In the genomic region with DNA sequence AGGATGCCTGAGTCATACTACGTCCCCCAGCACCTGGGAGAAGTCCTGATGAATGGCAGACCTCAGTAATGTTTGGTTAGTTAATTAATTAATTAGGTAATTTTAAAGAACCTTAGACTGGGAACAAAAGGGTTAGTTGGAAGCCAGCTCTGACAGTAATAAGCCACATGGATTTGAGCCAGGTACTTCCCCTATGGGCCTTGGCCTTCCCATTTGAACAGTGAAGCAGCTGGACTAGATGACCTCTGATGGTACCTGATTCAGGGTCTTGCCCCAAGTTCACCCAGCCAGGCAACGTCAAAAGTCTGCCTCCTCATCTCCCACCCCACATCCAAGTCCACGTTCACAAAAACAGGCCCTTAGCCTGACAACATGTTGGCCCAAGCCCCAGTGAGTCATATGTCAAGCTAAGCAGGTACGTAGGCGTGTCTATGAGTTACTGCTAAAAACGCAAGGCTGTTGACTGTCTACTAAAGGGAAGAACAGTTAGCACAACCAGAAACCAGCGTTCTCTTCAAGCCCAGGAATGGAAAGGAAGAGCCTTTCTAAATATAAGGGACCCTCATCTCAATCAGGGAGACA, we compare ENCODE assay signal across 15 cellular contexts.
DNase-seq lines count a peak whose midpoint lies in the region; ATAC-seq and TF ChIP-seq lines count a peak whose summit lies in the region.
"Had no signal": no experiment of that assay in that cellular context is flagged by ENCODE, and none has a peak within 500 bp of the region (broad histone marks: within the 10 kb centered on the region; RNA-seq: fewer than 3 reads in every experiment).

No MANE protein-coding gene starts in this region.

- H3K4me3 ChIP-seq in body of pancreas, result no peak overlapping the region
- H3K4me3 ChIP-seq in mucosa of descending colon, result no peak overlapping the region
- H3K4me3 ChIP-seq: dorsolateral prefrontal cortex had no signal

- no peak for TF ChIP-seq POLR2A in body of pancreas (IDR thresholded peaks at IDR 0.05)

- DNase-seq in CD1c-positive myeloid dendritic cell (ENCODE audit: extremely low spot score) (peak; percentile 21), body of pancreas (peak; percentile 59 to 85 (median 71)), mucosa of descending colon (peak in 1 of 3 donors; percentile 64), NCI-H1436 (lab: John Stamatoyannopoulos, UW) (no peak)
- no peak for DNase-seq in activated naive CD4-positive, alpha-beta T cell treated with anti-CD3 and anti-CD28 coated beads, Interleukin-2, amount 50 U/mL, for 72 hours (ENCODE audit: low spot score in 2 of 2)
- DNase-seq in CD4-positive, alpha-beta T cell, result no peak
- DNase-seq: BE2C; dorsolateral prefrontal cortex; NK-92 treated with Interleukin-12 subunit alpha and Interleukin-12 subunit beta, amount 100 ng/mL, for 24 hours; occipital lobe; SK-N-SH had no signal

- peak overlapping the region in 1 of 4 donors; percentile 35 for H3K27ac ChIP-seq in body of pancreas
- H3K27ac ChIP-seq in CD4-positive, alpha-beta T cell (ENCODE audit: low read depth, low read length), result no peak overlapping the region
- H3K27ac ChIP-seq: dorsolateral prefrontal cortex, HL-60 had no signal

- WGBS in body of pancreas, 2 donors, result 31 to 48% methylated on average over 5 to 7 of the region's 7 CpGs

- TF ChIP-seq CTCF in body of pancreas (IDR thresholded peaks at IDR 0.05) (no peak), mucosa of descending colon (IDR thresholded peaks at IDR 0.05) (no peak)
- no peak for TF ChIP-seq CTCF in CD4-positive, alpha-beta T cell (IDR thresholded peaks at IDR 0.05)

- POLR2A ChIA-PET in CD4-positive, alpha-beta T cell (lab: Charles Lee), result no interaction called here

- H3K4me1 ChIP-seq in body of pancreas (peaks cover 23% of the 10 kb centered on the region), mucosa of descending colon (ENCODE audit: low read depth) (no peaks in the 10 kb centered on the region)
- H3K4me1 ChIP-seq: BE2C had no signal

- CTCF ChIA-PET in CD4-positive, alpha-beta T cell (lab: Charles Lee), result no interaction called here

- peak; percentile 57 for ATAC-seq in HG02885 (IDR thresholded peaks at IDR 0.05; ENCODE audit: poor library complexity, unreplicated experiment)
- ATAC-seq in body of pancreas, result peak; percentile 86
- peak; percentile 92 for ATAC-seq in mucosa of descending colon
- no peak for ATAC-seq in activated naive CD4-positive, alpha-beta T cell treated with anti-CD3 and anti-CD28 coated beads, Interleukin-2, amount 50 U/mL, for 72 hours
- no peak for ATAC-seq in HG03039 (IDR thresholded peaks at IDR 0.05; ENCODE audit: unreplicated experiment)
- no peak for ATAC-seq in CD4-positive, alpha-beta T cell (ENCODE audit: poor library complexity)
- ATAC-seq: stimulated activated memory B cell treated with anti-CD40 and anti-IgM and Interleukin-4, amounts not matched to agents 10 μg/mL and 1 μg/mL and 100 μg/mL, for 72 hours had no signal

- H3K36me3 ChIP-seq in body of pancreas (replicated peaks in 1 of 2; ENCODE audit: insufficient read depth in 1 of 2, low read depth in 2 of 2), result no peaks in the 10 kb centered on the region
- H3K36me3 ChIP-seq in mucosa of descending colon (ENCODE audit: low read depth), result no peaks in the 10 kb centered on the region
- H3K36me3 ChIP-seq: BE2C had no signal

- H3K27me3 Mint-ChIP-seq in CD4-positive, alpha-beta T cell, result no peaks in the 10 kb centered on the region
- H3K27me3 Mint-ChIP-seq: stimulated activated memory B cell treated with anti-CD40 and anti-IgM and Interleukin-4, amounts not matched to agents 10 μg/mL and 1 μg/mL and 100 μg/mL, for 72 hours had no signal

- no peaks in the 10 kb centered on the region for H3K27me3 ChIP-seq in body of pancreas
- H3K27me3 ChIP-seq in CD4-positive, alpha-beta T cell (ENCODE audit: control insufficient read depth, insufficient read depth, low read length), result no peaks in the 10 kb centered on the region
- H3K27me3 ChIP-seq: BE2C, dorsolateral prefrontal cortex had no signal

- no peak overlapping the region for H3K4me3 Mint-ChIP-seq in CD4-positive, alpha-beta T cell
- H3K4me3 Mint-ChIP-seq: stimulated activated memory B cell treated with anti-CD40 and anti-IgM and Interleukin-4, amounts not matched to agents 10 μg/mL and 1 μg/mL and 100 μg/mL, for 72 hours had no signal

- H3K27ac Mint-ChIP-seq in activated naive CD4-positive, alpha-beta T cell treated with anti-CD3 and anti-CD28 coated beads, Interleukin-2, amount 50 U/mL, for 72 hours, result no peak overlapping the region
- H3K27ac Mint-ChIP-seq in CD4-positive, alpha-beta T cell, result no peak overlapping the region
- H3K27ac Mint-ChIP-seq: stimulated activated memory B cell treated with anti-CD40 and anti-IgM and Interleukin-4, amounts not matched to agents 10 μg/mL and 1 μg/mL and 100 μg/mL, for 72 hours had no signal

- H3K4me1 Mint-ChIP-seq in CD4-positive, alpha-beta T cell (ENCODE audit: low read depth), result no peaks in the 10 kb centered on the region
- H3K4me1 Mint-ChIP-seq: stimulated activated memory B cell treated with anti-CD40 and anti-IgM and Interleukin-4, amounts not matched to agents 10 μg/mL and 1 μg/mL and 100 μg/mL, for 72 hours had no signal

- H3K9me3 ChIP-seq in body of pancreas, result no peaks in the 10 kb centered on the region
- H3K9me3 ChIP-seq in mucosa of descending colon, result no peaks in the 10 kb centered on the region
- H3K9me3 ChIP-seq in CD4-positive, alpha-beta T cell (ENCODE audit: control insufficient read depth, low read length), result no peaks in the 10 kb centered on the region
- H3K9me3 ChIP-seq: BE2C, SK-N-SH had no signal

- no peaks in the 10 kb centered on the region for H3K9me3 Mint-ChIP-seq in activated naive CD4-positive, alpha-beta T cell treated with anti-CD3 and anti-CD28 coated beads, Interleukin-2, amount 50 U/mL, for 72 hours
- H3K9me3 Mint-ChIP-seq in CD4-positive, alpha-beta T cell, result no peaks in the 10 kb centered on the region
- H3K9me3 Mint-ChIP-seq: stimulated activated memory B cell treated with anti-CD40 and anti-IgM and Interleukin-4, amounts not matched to agents 10 μg/mL and 1 μg/mL and 100 μg/mL, for 72 hours had no signal

- no peaks in the 10 kb centered on the region for H3K36me3 Mint-ChIP-seq in activated naive CD4-positive, alpha-beta T cell treated with anti-CD3 and anti-CD28 coated beads, Interleukin-2, amount 50 U/mL, for 72 hours
- no peaks in the 10 kb centered on the region for H3K36me3 Mint-ChIP-seq in CD4-positive, alpha-beta T cell (ENCODE audit: low read depth)
- H3K36me3 Mint-ChIP-seq: stimulated activated memory B cell treated with anti-CD40 and anti-IgM and Interleukin-4, amounts not matched to agents 10 μg/mL and 1 μg/mL and 100 μg/mL, for 72 hours had no signal

- intact Hi-C loops in body of pancreas (cut with DNase I) (no loop called here), mucosa of descending colon (cut with DNase I, micrococcal nuclease) (no loop called here)
- intact Hi-C loops in CD4-positive, alpha-beta T cell (cut with DNase I, micrococcal nuclease), result no loop called here

Comparison
In these comparisons a context has a peak if more than half of its experiments do, and no peak if none do; other contexts are left out.
1. DNase-seq: peak in CD1c-positive myeloid dendritic cell (single experiment) and body of pancreas (4 of 4); none in activated naive CD4-positive, alpha-beta T cell treated with anti-CD3 and anti-CD28 coated beads, Interleukin-2, amount 50 U/mL, for 72 hours (0 of 2), NCI-H1436 (single experiment) and CD4-positive, alpha-beta T cell (0 of 10).
2. ATAC-seq: peak in HG02885 (single experiment), body of pancreas (single experiment) and mucosa of descending colon (single experiment); none in activated naive CD4-positive, alpha-beta T cell treated with anti-CD3 and anti-CD28 coated beads, Interleukin-2, amount 50 U/mL, for 72 hours (0 of 2), HG03039 (single experiment) and CD4-positive, alpha-beta T cell (single experiment).